11 cellular contexts compared by ENCODE assay signal in the genomic region with DNA sequence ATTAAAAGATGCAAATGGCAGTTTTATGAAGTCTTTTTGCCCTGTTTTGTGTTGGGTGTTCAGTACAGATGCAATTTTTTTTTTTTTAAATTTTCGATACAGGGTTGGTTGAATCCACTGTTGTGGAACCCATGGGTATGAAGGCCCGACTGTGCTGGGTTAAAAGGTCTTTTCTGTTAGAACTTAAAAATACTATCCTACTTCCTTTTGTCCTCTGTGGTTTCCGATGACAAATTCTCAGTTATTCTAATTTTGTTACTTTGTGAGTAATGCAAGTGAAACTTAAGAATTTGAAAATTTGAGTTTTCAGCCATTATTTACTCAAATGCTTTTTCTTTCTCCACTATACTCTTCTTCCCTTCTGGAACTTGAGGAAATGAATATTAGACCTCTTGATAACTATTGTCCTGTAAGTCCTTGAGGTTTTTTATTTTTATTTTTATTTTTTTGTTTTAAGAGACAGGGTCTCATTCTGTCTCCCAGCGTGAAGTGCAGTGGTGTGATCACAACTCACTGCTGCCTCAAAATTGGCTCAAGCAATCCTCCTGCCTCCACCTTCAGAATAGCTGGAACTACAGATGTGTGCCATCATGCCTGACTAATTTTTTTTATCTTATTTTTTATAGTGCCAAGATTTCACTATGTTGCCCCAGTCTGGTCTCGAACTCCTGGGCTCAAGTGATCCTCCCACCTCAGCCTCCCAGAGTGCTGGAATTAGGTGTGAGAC.
DNase-seq lines count a peak whose midpoint lies in the region; ATAC-seq and TF ChIP-seq lines count a peak whose summit lies in the region.
"Had no signal": no experiment of that assay in that cellular context is flagged by ENCODE, and none has a peak within 500 bp of the region (broad histone marks: within the 10 kb centered on the region; RNA-seq: fewer than 3 reads in every experiment).

No MANE protein-coding gene starts in this region.

- H3K36me3 Mint-ChIP-seq in activated T-cell treated with anti-CD3 and anti-CD28 coated beads, Interleukin-2, amount 50 U/mL, for 4 hours (ENCODE audit: insufficient read depth), result peaks cover 44% of the 10 kb centered on the region

- peaks cover 49% of the 10 kb centered on the region for H3K4me1 Mint-ChIP-seq in activated T-cell treated with anti-CD3 and anti-CD28 coated beads, Interleukin-2, amount 50 U/mL, for 4 hours (ENCODE audit: low read depth)

- H3K4me2 ChIP-seq in OCI-LY7 (ENCODE audit: low read length), result peak overlapping the region; percentile 75

- H3K27ac ChIP-seq in OCI-LY7 (ENCODE audit: low read depth, low read length, poor library complexity, severe bottlenecking) (peak overlapping the region; percentile 90), spleen (peak overlapping the region; percentile 55 to 83 (median 74)), SJCRH30 (no peak overlapping the region)
- H3K27ac ChIP-seq: C4-2B, cardiac muscle cell had no signal

- peaks cover 17% of the 10 kb centered on the region; the same call in 1 of the 2 replicates for H3K9me3 ChIP-seq in OCI-LY7 (ENCODE audit: low read length)
- H3K9me3 ChIP-seq in spleen, result peaks cover 0 to 3% (median 0%) of the 10 kb centered on the region in 8 donors
- no peaks in the 10 kb centered on the region; the same call in 1 of the 2 replicates for H3K9me3 ChIP-seq in SJCRH30 (replicated peaks)

- H3K27me3 Mint-ChIP-seq in activated T-cell treated with anti-CD3 and anti-CD28 coated beads, Interleukin-2, amount 50 U/mL, for 4 hours (ENCODE audit: low read depth), result no peaks in the 10 kb centered on the region

- H3K4me1 ChIP-seq in OCI-LY7 (ENCODE audit: insufficient read depth, low read length, poor library complexity, severe bottlenecking) (peaks cover 72% of the 10 kb centered on the region), spleen (peaks cover 0 to 62% (median 24%) of the 10 kb centered on the region in 6 donors), SJCRH30 (peaks cover 19% of the 10 kb centered on the region)

- no peak for TF ChIP-seq POLR2A in spleen (IDR thresholded peaks at IDR 0.05)

- no peak overlapping the region for H2AFZ ChIP-seq in OCI-LY7 (ENCODE audit: low read length)

- peak overlapping the region; percentile 72 for H3K4me3 Mint-ChIP-seq in activated T-cell treated with anti-CD3 and anti-CD28 coated beads, Interleukin-2, amount 50 U/mL, for 4 hours

- no peaks in the 10 kb centered on the region for H3K9me3 Mint-ChIP-seq in activated T-cell treated with anti-CD3 and anti-CD28 coated beads, Interleukin-2, amount 50 U/mL, for 4 hours

- H3K4me3 ChIP-seq in OCI-LY7 (ENCODE audit: low read depth, low read length, poor library complexity, severe bottlenecking), result peak overlapping the region; percentile 64
- peak overlapping the region in 2 of 8 donors; percentile 7 to 45 for H3K4me3 ChIP-seq in spleen
- H3K4me3 ChIP-seq in SJCRH30, result no peak overlapping the region
- H3K4me3 ChIP-seq: cardiac muscle cell had no signal

- ATAC-seq in activated T-cell treated with anti-CD3 and anti-CD28 coated beads, Interleukin-2, amount 50 U/mL, for 4 hours, result peak; percentile 95
- ATAC-seq in HG02763 (IDR thresholded peaks at IDR 0.05; ENCODE audit: unreplicated experiment), result peak; percentile 69

- H3K27me3 ChIP-seq in spleen (replicated peaks in 1 of 7) (no peaks in the 10 kb centered on the region), SJCRH30 (no peaks in the 10 kb centered on the region)
- H3K27me3 ChIP-seq: cardiac muscle cell had no signal

- DNase-seq in activated T-cell treated with anti-CD3 and anti-CD28 coated beads, Interleukin-2, amount 50 U/mL, for 4 hours, result no peak
- no peak for DNase-seq in activated T-cell treated with anti-CD3 and anti-CD28 coated beads for 4 hours
- peak; percentile 76 for DNase-seq in OCI-LY7 (ENCODE audit: low spot score)
- DNase-seq in spleen, result no peak
- no peak for DNase-seq in NCI-H187 (lab: John Stamatoyannopoulos, UW)
- DNase-seq in SJCRH30, result no peak
- DNase-seq in globus pallidus (ENCODE audit: low spot score), result no peak
- DNase-seq: NCI-H1694 treated with DMSO at 0.1 percent for 48 hours had no signal

- CTCF ChIA-PET in OCI-LY7 (lab: Charles Lee; ENCODE audit: unreplicated experiment), result no interaction called here

- no peaks in the 10 kb centered on the region for H3K9me2 ChIP-seq in OCI-LY7 (ENCODE audit: insufficient read depth, low read length)

- H3K79me2 ChIP-seq in OCI-LY7 (ENCODE audit: insufficient read depth, low read depth, low read length), result peaks cover 72% of the 10 kb centered on the region

- POLR2A ChIA-PET in OCI-LY7 (lab: Charles Lee), result interaction anchor here (0.6 to 1.8 kb wide), 5 partner anchors 9 to 152 kb away, joined by 3 to 7 read pairs (median 5); no protein-coding TSS in a partner anchor

- intact Hi-C loops in OCI-LY7 (cut with micrococcal nuclease; ENCODE audit: unreplicated experiment), result loop anchor here (5.0 kb wide), 1 partner anchor 316 kb away; no protein-coding TSS in a partner anchor
- intact Hi-C loops in spleen (cut with DNase I; ENCODE audit: low total_unique reads), result no loop called here

- H4K20me1 ChIP-seq in OCI-LY7 (ENCODE audit: insufficient read depth, low read length), result no peaks in the 10 kb centered on the region

- TF ChIP-seq CTCF in OCI-LY7 (conservative IDR thresholded peaks at IDR 0.05; ENCODE audit: low read length) (no peak), spleen (IDR thresholded peaks at IDR 0.05 in 8 of 11, conservative IDR thresholded peaks at IDR 0.05 in 3 of 11) (no peak)

- H3K36me3 ChIP-seq in OCI-LY7 (ENCODE audit: insufficient read depth, low read length) (peaks cover 73% of the 10 kb centered on the region), spleen (peaks cover 0 to 24% (median 0%) of the 10 kb centered on the region in 6 donors), SJCRH30 (peaks cover 2% of the 10 kb centered on the region)
- H3K36me3 ChIP-seq: cardiac muscle cell had no signal

- BruUV-seq in OCI-LY7 (replicated peaks; lab: Mats Ljungman, UMichigan), result TSS peak; percentile 52

- 46 to 61% (median 58%) methylated on average over 5 of the region's 5 CpGs for WGBS in spleen, 5 donors
